8 cellular contexts compared by ENCODE assay signal in genomic region chr5:172102913-172103629, GRCh38.
DNase-seq lines count a peak whose midpoint lies in the region; ATAC-seq and TF ChIP-seq lines count a peak whose summit lies in the region.

No MANE protein-coding gene starts in this region.

- H4K20me1 ChIP-seq in hepatocyte (ENCODE audit: insufficient read depth, poor library complexity, severe bottlenecking), result no peaks in the 10 kb centered on the region

- peak; percentile 56 for DNase-seq in activated CD4-positive, alpha-beta T cell treated with anti-CD3 and anti-CD28 coated beads for 36 hours
- no peak for DNase-seq in activated CD4-positive, alpha-beta T cell treated with anti-CD3 and anti-CD28 coated beads, Interleukin-2, amount 10 ng/mL, durations not matched to agents 7 days and 5 days
- DNase-seq in adipocyte (ENCODE audit: low read depth) (peak; percentile 94), hepatocyte (ENCODE audit: low spot score) (peak; percentile 64), GM13977 (ENCODE audit: low spot score) (no peak), mesenteric fat pad (ENCODE audit: low spot score) (no peak)
- peak; percentile 27 to 53 for DNase-seq in stimulated activated CD8-positive, alpha-beta memory T cell treated with anti-CD3 and anti-CD28 coated beads, Interleukin-7, amount 100 ng/mL, for 48 hours (ENCODE audit: extremely low read depth in 1 of 2, low read depth in 1 of 2)

- H3K36me3 Mint-ChIP-seq in activated CD4-positive, alpha-beta T cell treated with anti-CD3 and anti-CD28 coated beads for 36 hours (ENCODE audit: low read depth), result peaks cover 39% of the 10 kb centered on the region
- peaks cover 75% of the 10 kb centered on the region for H3K36me3 Mint-ChIP-seq in activated CD4-positive, alpha-beta T cell treated with anti-CD3 and anti-CD28 coated beads, Interleukin-2, amount 10 ng/mL, durations not matched to agents 7 days and 5 days (ENCODE audit: low read depth)

- H2AFZ ChIP-seq in hepatocyte, result no peak overlapping the region

- H3K79me2 ChIP-seq in hepatocyte, result no peaks in the 10 kb centered on the region

- CTCF ChIA-PET in activated CD4-positive, alpha-beta T cell treated with anti-CD3 and anti-CD28 coated beads for 36 hours (lab: Charles Lee), result interaction anchor here (0.6 kb wide), 1 partner anchor 67 kb away, joined by 3 read pairs; no protein-coding TSS in a partner anchor
- CTCF ChIA-PET in activated CD4-positive, alpha-beta T cell treated with anti-CD3 and anti-CD28 coated beads, Interleukin-2, amount 10 ng/mL, durations not matched to agents 7 days and 5 days (lab: Charles Lee), result interaction anchor here (1.4 to 2.0 kb wide), 4 partner anchors 8 to 86 kb away, joined by 4 to 8 read pairs (median 6); partner anchors contain the start of gene STK10

- H3K4me3 ChIP-seq in adipocyte (ENCODE audit: low read length) (peak overlapping the region; percentile 49), hepatocyte (no peak overlapping the region)

- 58% methylated on average over 21 of the region's 21 CpGs for WGBS in hepatocyte (ENCODE audit: low lambda C conversion rate, missing lambda C conversion rate)

- H3K9me3 Mint-ChIP-seq in activated CD4-positive, alpha-beta T cell treated with anti-CD3 and anti-CD28 coated beads for 36 hours (ENCODE audit: low read depth), result no peaks in the 10 kb centered on the region
- H3K9me3 Mint-ChIP-seq in activated CD4-positive, alpha-beta T cell treated with anti-CD3 and anti-CD28 coated beads, Interleukin-2, amount 10 ng/mL, durations not matched to agents 7 days and 5 days, result no peaks in the 10 kb centered on the region

- H3K27ac Mint-ChIP-seq in activated CD4-positive, alpha-beta T cell treated with anti-CD3 and anti-CD28 coated beads for 36 hours, result peak overlapping the region; percentile 47
- no peak overlapping the region for H3K27ac Mint-ChIP-seq in activated CD4-positive, alpha-beta T cell treated with anti-CD3 and anti-CD28 coated beads, Interleukin-2, amount 10 ng/mL, durations not matched to agents 7 days and 5 days

- H3K4me1 Mint-ChIP-seq in activated CD4-positive, alpha-beta T cell treated with anti-CD3 and anti-CD28 coated beads for 36 hours, result peaks cover 34% of the 10 kb centered on the region
- peaks cover 40% of the 10 kb centered on the region for H3K4me1 Mint-ChIP-seq in activated CD4-positive, alpha-beta T cell treated with anti-CD3 and anti-CD28 coated beads, Interleukin-2, amount 10 ng/mL, durations not matched to agents 7 days and 5 days

- H3K9me3 ChIP-seq in adipocyte (ENCODE audit: control insufficient read depth, low read length), result no peaks in the 10 kb centered on the region
- H3K9me3 ChIP-seq in hepatocyte (ENCODE audit: low read depth), result no peaks in the 10 kb centered on the region

- peak overlapping the region; percentile 44 for H3K4me2 ChIP-seq in hepatocyte

- no peaks in the 10 kb centered on the region for H3K27me3 Mint-ChIP-seq in activated CD4-positive, alpha-beta T cell treated with anti-CD3 and anti-CD28 coated beads for 36 hours
- H3K27me3 Mint-ChIP-seq in activated CD4-positive, alpha-beta T cell treated with anti-CD3 and anti-CD28 coated beads, Interleukin-2, amount 10 ng/mL, durations not matched to agents 7 days and 5 days, result no peaks in the 10 kb centered on the region

- H3K9ac ChIP-seq in adipocyte (ENCODE audit: low read length), result peak overlapping the region; percentile 71

- H3K27me3 ChIP-seq in adipocyte (replicated peaks; ENCODE audit: control insufficient read depth, insufficient read depth, low read length), result no peaks in the 10 kb centered on the region
- no peaks in the 10 kb centered on the region for H3K27me3 ChIP-seq in hepatocyte

- in situ Hi-C loops in GM13977 (cut with MboI; ENCODE audit: low pct_unique_long_range_greater_than_20kb, low sequenced_read_pairs, unreplicated experiment), result loop anchor here (10.0 kb wide), 1 partner anchor 192 kb away; no protein-coding TSS in a partner anchor

- H3K4me1 ChIP-seq in adipocyte (ENCODE audit: control insufficient read depth, insufficient read depth, low read length) (peaks cover 33% of the 10 kb centered on the region), hepatocyte (ENCODE audit: insufficient read depth) (peaks cover 20% of the 10 kb centered on the region)

- peak; percentile 32 for ATAC-seq in activated CD4-positive, alpha-beta T cell treated with anti-CD3 and anti-CD28 coated beads for 36 hours
- ATAC-seq in GM18519 (IDR thresholded peaks at IDR 0.05; ENCODE audit: low FRiP score, unreplicated experiment), result no peak

- H3K9me2 ChIP-seq in hepatocyte (replicated peaks; ENCODE audit: insufficient read depth), result no peaks in the 10 kb centered on the region

- intact Hi-C loops in activated CD4-positive, alpha-beta T cell treated with anti-CD3 and anti-CD28 coated beads for 36 hours (cut with DNase I, micrococcal nuclease), result no loop called here

- peak overlapping the region; percentile 79 for H3K27ac ChIP-seq in hepatocyte

- TF ChIP-seq CTCF in hepatocyte (IDR thresholded peaks at IDR 0.05; ENCODE audit: poor library complexity) (no peak), GM13977 (IDR thresholded peaks at IDR 0.05; ENCODE audit: extremely low read depth, insufficient read depth, missing control alignments) (no peak)

- H3K36me3 ChIP-seq in adipocyte (ENCODE audit: control insufficient read depth, insufficient read depth, low read length, severe bottlenecking), result peaks cover 37% of the 10 kb centered on the region
- no peaks in the 10 kb centered on the region for H3K36me3 ChIP-seq in hepatocyte (replicated peaks; ENCODE audit: insufficient read depth, low read depth)

- no peak overlapping the region for H3K4me3 Mint-ChIP-seq in activated CD4-positive, alpha-beta T cell treated with anti-CD3 and anti-CD28 coated beads for 36 hours
- H3K4me3 Mint-ChIP-seq in activated CD4-positive, alpha-beta T cell treated with anti-CD3 and anti-CD28 coated beads, Interleukin-2, amount 10 ng/mL, durations not matched to agents 7 days and 5 days, result no peak overlapping the region

- POLR2A ChIA-PET in activated CD4-positive, alpha-beta T cell treated with anti-CD3 and anti-CD28 coated beads for 36 hours (lab: Charles Lee), result no interaction called here
- POLR2A ChIA-PET in activated CD4-positive, alpha-beta T cell treated with anti-CD3 and anti-CD28 coated beads, Interleukin-2, amount 10 ng/mL, durations not matched to agents 7 days and 5 days (lab: Charles Lee), result no interaction called here

Comparison
In these comparisons a context has a peak if more than half of its experiments do, and no peak if none do; other contexts are left out.
1. DNase-seq: peak in activated CD4-positive, alpha-beta T cell treated with anti-CD3 and anti-CD28 coated beads for 36 hours (single experiment), adipocyte (single experiment), hepatocyte (single experiment) and stimulated activated CD8-positive, alpha-beta memory T cell treated with anti-CD3 and anti-CD28 coated beads, Interleukin-7, amount 100 ng/mL, for 48 hours (2 of 2); none in activated CD4-positive, alpha-beta T cell treated with anti-CD3 and anti-CD28 coated beads, Interleukin-2, amount 10 ng/mL, durations not matched to agents 7 days and 5 days (single experiment), GM13977 (single experiment) and mesenteric fat pad (single experiment).